ENCODE assay signal across 8 cellular contexts in the genomic region with DNA sequence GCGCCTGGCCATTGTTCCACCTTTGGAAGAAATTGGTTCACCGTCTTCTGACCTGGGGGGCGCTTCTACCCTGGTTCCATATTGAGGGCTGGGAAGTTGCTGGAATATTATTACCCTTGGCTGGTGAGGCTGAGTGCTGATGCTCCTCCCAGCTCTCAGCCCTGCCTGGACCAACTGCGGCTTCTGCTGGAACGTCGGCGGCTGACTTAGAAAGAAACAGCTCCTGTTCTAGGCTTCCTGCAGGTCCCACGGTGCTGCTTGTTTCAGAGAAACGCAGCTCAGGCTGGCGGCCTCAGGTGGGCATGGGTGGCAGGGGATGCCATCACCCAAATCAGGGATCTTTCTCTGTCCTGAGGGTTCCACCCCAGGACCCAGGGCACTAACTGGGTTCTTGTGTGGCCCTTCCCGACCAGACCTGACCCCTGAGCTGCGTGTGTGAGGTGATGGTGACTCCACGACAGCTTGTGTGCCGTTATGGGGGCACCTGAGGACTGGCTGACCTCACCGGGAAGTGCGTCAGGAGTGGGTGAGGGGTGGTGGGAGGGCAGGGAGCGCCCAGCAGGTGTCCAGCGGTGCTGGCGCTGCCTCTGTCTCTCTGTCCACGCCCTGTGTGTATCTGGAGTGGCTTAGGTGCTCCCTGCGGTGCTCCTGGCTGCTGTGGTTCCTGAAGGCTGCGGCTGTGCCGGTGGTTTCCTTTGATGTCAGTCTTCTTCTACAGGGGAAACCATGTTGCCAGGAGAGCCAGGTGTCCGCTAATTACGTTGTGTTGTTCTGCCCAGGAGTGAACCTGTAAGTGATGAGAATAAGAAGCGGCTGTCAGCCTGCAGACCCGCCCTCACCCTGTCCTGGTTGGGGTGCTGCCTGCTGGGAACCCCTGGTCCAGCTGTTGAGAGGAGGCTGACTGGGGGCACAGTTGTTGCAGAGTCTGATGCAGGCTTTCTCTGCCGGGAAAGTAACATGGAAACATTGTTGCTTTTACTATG. TPM values are rescaled to one million over a fixed set of nuclear protein-coding genes. Genes with fewer than 3 reads are reported as not detected.
A peak's percentile ranks its signal among the peaks of the same experiment; 100 is the strongest.
DNase-seq lines count a peak whose midpoint lies in the region; ATAC-seq and FAIRE-seq lines count a peak whose summit lies in the region.

No MANE protein-coding gene starts in this region.

- no peaks in the 10 kb centered on the region for H3K27me3 ChIP-seq in HUES48 (ENCODE audit: control insufficient read depth, insufficient read depth, low read length)
- H3K27me3 ChIP-seq in endocrine pancreas (ENCODE audit: control insufficient read depth, insufficient read depth, low read length): no peaks in the 10 kb centered on the region
- no peaks in the 10 kb centered on the region for H3K27me3 ChIP-seq in small intestine (ENCODE audit: control insufficient read depth in 2 of 2, insufficient read depth in 2 of 2, low read length in 2 of 2)

- H3K4me3 ChIP-seq in HUES48 (ENCODE audit: low read depth, low read length): no peak overlapping the region
- no peak overlapping the region for H3K4me3 ChIP-seq in endocrine pancreas (ENCODE audit: control insufficient read depth, insufficient read depth, low read length)
- no peak overlapping the region for H3K4me3 ChIP-seq in small intestine (ENCODE audit: low read depth in 1 of 2, low read length in 2 of 2)

- H3K9ac ChIP-seq in HUES48 (ENCODE audit: low read depth, low read length) (no peak overlapping the region), endocrine pancreas (ENCODE audit: control insufficient read depth, insufficient read depth, low read length) (peak overlapping the region; percentile 48)

- ATAC-seq in HG03520 (IDR thresholded peaks at IDR 0.05; ENCODE audit: unreplicated experiment) (no peak), GM21786 (IDR thresholded peaks at IDR 0.05; ENCODE audit: unreplicated experiment) (no peak)

- DNase-seq in T-helper 9 cell (peak; percentile 64), small intestine (peak; percentile 54), occipital lobe (lab: John Stamatoyannopoulos, UW) (no peak), NCI-H82 treated with DMSO at 0.1 percent for 48 hours (lab: John Stamatoyannopoulos, UW; ENCODE audit: unreplicated experiment) (no peak)

- H3K4me1 ChIP-seq in HUES48 (ENCODE audit: control insufficient read depth, insufficient read depth, low read length) (peaks cover 15% of the 10 kb centered on the region), endocrine pancreas (ENCODE audit: control insufficient read depth, insufficient read depth, low read length) (no peaks in the 10 kb centered on the region), small intestine (ENCODE audit: control insufficient read depth in 2 of 2, insufficient read depth in 1 of 2, low read depth in 1 of 2, low read length in 1 of 2) (peaks cover 23 to 46% of the 10 kb centered on the region in 2 donors)

- no peak for FAIRE-seq in small intestine (lab: Jason Lieb, UNC)

- H3K9me3 ChIP-seq in HUES48 (ENCODE audit: control insufficient read depth, insufficient read depth, low read length) (no peaks in the 10 kb centered on the region), endocrine pancreas (ENCODE audit: control insufficient read depth, low read length) (no peaks in the 10 kb centered on the region), small intestine (ENCODE audit: control insufficient read depth, low read depth) (no peaks in the 10 kb centered on the region)

- peaks cover 12% of the 10 kb centered on the region for H3K36me3 ChIP-seq in HUES48 (ENCODE audit: control insufficient read depth, insufficient read depth, low read length)
- no peaks in the 10 kb centered on the region for H3K36me3 ChIP-seq in endocrine pancreas (ENCODE audit: control insufficient read depth, insufficient read depth, low read length)
- peaks cover 0 to 2% of the 10 kb centered on the region in 2 donors for H3K36me3 ChIP-seq in small intestine (ENCODE audit: control insufficient read depth in 2 of 2, insufficient read depth in 2 of 2, low read length in 2 of 2)

- WGBS in small intestine, 3 donors: 45 to 59% (median 52%) methylated on average over 28 of the region's 28 CpGs

- H3K27ac ChIP-seq in HUES48 (ENCODE audit: low read depth, low read length): peak overlapping the region; percentile 1
- peak overlapping the region in 1 of 2 donors; percentile 77 for H3K27ac ChIP-seq in small intestine (ENCODE audit: low read depth in 1 of 2, low read length in 1 of 2)

RNA-seq across cellular contexts. Expression of a gene that starts 8.9 kb away (rescaled TPM):
- polyA plus RNA-seq in small intestine: 10 to 100 TPM in 1 of 3 donors, 1 to 10 TPM in 2; 4.2 to 17.8 (median 5.4) TPM
- 19.3 TPM for total RNA-seq in occipital lobe

RNA-seq across cellular contexts. Expression of a gene that starts 42.4 kb away (rescaled TPM):
- 10 to 100 TPM; 20.6 to 51.4 (median 39.4) TPM for polyA plus RNA-seq in small intestine
- total RNA-seq in occipital lobe: 20.3 TPM

Comparison
In these comparisons a context has a peak if more than half of its experiments do, and no peak if none do; other contexts are left out.
1. DNase-seq: peak in T-helper 9 cell (single experiment) and small intestine (single experiment); none in occipital lobe (single experiment) and NCI-H82 treated with DMSO at 0.1 percent for 48 hours (single experiment).